ENCODE assay signal across 17 cellular contexts in genomic region chr5:19175776-19176570, GRCh38.
"Had no signal": no experiment of that assay in that cellular context is flagged by ENCODE, and none has a peak within 500 bp of the region (broad histone marks: within the 10 kb centered on the region; RNA-seq: fewer than 3 reads in every experiment).

No MANE protein-coding gene starts in this region.

- H3K4me3 Mint-ChIP-seq: activated T-helper 17 cell treated with anti-CD3 and anti-CD28 coated beads, Interleukin-2, amount 50 U/mL, for 72 hours; central memory CD8-positive, alpha-beta T cell; naive thymus-derived CD4-positive, alpha-beta T cell; stimulated activated effector memory CD8-positive, alpha-beta T cell treated with anti-CD3 and anti-CD28 coated beads, Interleukin-12 subunit alpha, Interleukin-12 subunit beta, amount 100 ng/mL, for 72 hours had no signal

- H3K36me3 ChIP-seq: brain microvascular endothelial cell, esophagus squamous epithelium, left lung, pancreas had no signal

- H3K36me3 Mint-ChIP-seq: naive thymus-derived CD4-positive, alpha-beta T cell; stimulated activated effector memory CD8-positive, alpha-beta T cell treated with anti-CD3 and anti-CD28 coated beads, Interleukin-12 subunit alpha, Interleukin-12 subunit beta, amount 100 ng/mL, for 72 hours had no signal

- H3K9me3 ChIP-seq: esophagus squamous epithelium, left lung, pancreas had no signal

- ATAC-seq: activated T-helper 17 cell treated with anti-CD3 and anti-CD28 coated beads, Interleukin-2, amount 50 U/mL, for 72 hours; left lung; naive thymus-derived CD4-positive, alpha-beta T cell; stimulated activated effector memory CD8-positive, alpha-beta T cell treated with anti-CD3 and anti-CD28 coated beads, Interleukin-12 subunit alpha, Interleukin-12 subunit beta, amount 100 ng/mL, for 72 hours had no signal

- H3K27ac ChIP-seq: brain microvascular endothelial cell, esophagus squamous epithelium, left lung, pancreas had no signal

- H3K27me3 Mint-ChIP-seq: activated T-helper 17 cell treated with anti-CD3 and anti-CD28 coated beads, Interleukin-2, amount 50 U/mL, for 72 hours; central memory CD8-positive, alpha-beta T cell; naive thymus-derived CD4-positive, alpha-beta T cell had no signal

- H3K4me1 Mint-ChIP-seq: activated T-helper 17 cell treated with anti-CD3 and anti-CD28 coated beads, Interleukin-2, amount 50 U/mL, for 72 hours; central memory CD8-positive, alpha-beta T cell; naive thymus-derived CD4-positive, alpha-beta T cell; stimulated activated effector memory CD8-positive, alpha-beta T cell treated with anti-CD3 and anti-CD28 coated beads, Interleukin-12 subunit alpha, Interleukin-12 subunit beta, amount 100 ng/mL, for 72 hours had no signal

- H3K4me1 ChIP-seq: esophagus squamous epithelium, left lung had no signal

- H3K27me3 ChIP-seq: brain microvascular endothelial cell, esophagus squamous epithelium, left lung, pancreas had no signal

- DNase-seq: activated CD4-positive, alpha-beta T cell treated with anti-CD3 and anti-CD28 coated beads for 1 hour; activated CD4-positive, alpha-beta T cell treated with anti-CD3 and anti-CD28 coated beads, Interleukin-2, amount 50 U/mL, for 48 hours; activated naive CD4-positive, alpha-beta T cell treated with Interleukin-2 at 50 U/mL for 16 hours; anterior cingulate cortex; brain microvascular endothelial cell; effector CD8-positive, alpha-beta T cell; esophagus squamous epithelium; hippocampal formation; kidney; left lung; naive thymus-derived CD4-positive, alpha-beta T cell; pancreas; stimulated activated CD4-positive, alpha-beta T cell treated with anti-CD3 and anti-CD28 coated beads, Interleukin-12 subunit alpha, Interleukin-12 subunit beta, amount 100 ng/mL, for 4 hours; stimulated activated CD4-positive, alpha-beta T cell treated with anti-CD3 and anti-CD28 coated beads, Interleukin-2, amount 100 ng/mL, for 24 hours had no signal

- H3K27ac Mint-ChIP-seq: activated T-helper 17 cell treated with anti-CD3 and anti-CD28 coated beads, Interleukin-2, amount 50 U/mL, for 72 hours; naive thymus-derived CD4-positive, alpha-beta T cell; stimulated activated effector memory CD8-positive, alpha-beta T cell treated with anti-CD3 and anti-CD28 coated beads, Interleukin-12 subunit alpha, Interleukin-12 subunit beta, amount 100 ng/mL, for 72 hours had no signal

- H3K4me3 ChIP-seq: esophagus squamous epithelium, left lung, pancreas had no signal

- H3K9me3 Mint-ChIP-seq: activated T-helper 17 cell treated with anti-CD3 and anti-CD28 coated beads, Interleukin-2, amount 50 U/mL, for 72 hours; central memory CD8-positive, alpha-beta T cell had no signal
